In genomic region chr1:209267968-209268367, GRCh38 we compare ENCODE assay signal across 26 cellular contexts.
"Had no signal": no experiment of that assay in that cellular context is flagged by ENCODE, and none has a peak within 500 bp of the region (broad histone marks: within the 10 kb centered on the region; RNA-seq: fewer than 3 reads in every experiment).

No MANE protein-coding gene starts in this region.

- ATAC-seq: activated CD4-positive, alpha-beta T cell treated with anti-CD3 and anti-CD28 coated beads for 36 hours; activated CD8-positive, alpha-beta memory T cell treated with anti-CD3 and anti-CD28 coated beads, Interleukin-2, amount 10 ng/mL, durations not matched to agents 7 days and 5 days; activated CD8-positive, alpha-beta T cell treated with anti-CD3 and anti-CD28 coated beads, Interleukin-2, amount 10 ng/mL, durations not matched to agents 7 days and 5 days; activated naive CD8-positive, alpha-beta T cell treated with anti-CD3 and anti-CD28 coated beads, Interleukin-2, amount 50 U/mL, for 24 hours; body of pancreas; gastroesophageal sphincter had no signal

- H3K36me3 ChIP-seq: adrenal gland, esophagus squamous epithelium, gastroesophageal sphincter had no signal

- H3K4me3 ChIP-seq: adrenal gland, body of pancreas, esophagus squamous epithelium, gastroesophageal sphincter had no signal

- H3K27me3 ChIP-seq: adrenal gland, body of pancreas, esophagus squamous epithelium, gastroesophageal sphincter had no signal

- FAIRE-seq: colon had no signal

- H3K27ac ChIP-seq: adrenal gland, body of pancreas, esophagus squamous epithelium, gastroesophageal sphincter had no signal

- DNase-seq: activated CD4-positive, alpha-beta memory T cell treated with anti-CD3 and anti-CD28 coated beads for 36 hours; activated CD4-positive, alpha-beta T cell treated with anti-CD3 and anti-CD28 coated beads for 36 hours; activated CD4-positive, CD25-positive, alpha-beta regulatory T cell; activated CD4-positive, CD25-positive, alpha-beta regulatory T cell treated with anti-CD3 and anti-CD28 coated beads, Interleukin-2, amount 50 U/mL, for 72 hours; activated CD8-positive, alpha-beta memory T cell treated with anti-CD3 and anti-CD28 coated beads, Interleukin-2, amount 10 ng/mL, durations not matched to agents 7 days and 5 days; activated CD8-positive, alpha-beta memory T cell treated with anti-CD3 and anti-CD28 coated beads, Interleukin-2, amount 50 U/mL, for 4 hours; activated CD8-positive, alpha-beta T cell treated with anti-CD3 and anti-CD28 coated beads, Interleukin-2, amount 10 ng/mL, durations not matched to agents 7 days and 5 days; activated effector memory CD4-positive, alpha-beta T cell treated with anti-CD3 and anti-CD28 coated beads, Interleukin-2, amount 50 U/mL, for 16 hours; activated naive CD4-positive, alpha-beta T cell treated with anti-CD3 and anti-CD28 coated beads for 36 hours; activated naive CD8-positive, alpha-beta T cell treated with anti-CD3 and anti-CD28 coated beads for 36 hours; activated naive CD8-positive, alpha-beta T cell treated with anti-CD3 and anti-CD28 coated beads, Interleukin-2, amount 50 U/mL, for 24 hours; activated T-cell treated with anti-CD3 and anti-CD28 coated beads, Interleukin-2, amount 50 U/mL, for 1 hour; activated T-cell treated with anti-CD3 and anti-CD28 coated beads, Interleukin-2, amount 50 U/mL, for 48 hours; adrenal gland; amygdala; aorta; body of pancreas; caudate nucleus; effector CD8-positive, alpha-beta T cell; erythroblast; esophagus squamous epithelium; foreskin melanocyte; T-helper 1 cell; T-helper 2 cell had no signal

- H3K4me1 ChIP-seq: adrenal gland, body of pancreas, gastroesophageal sphincter had no signal

- H3K9me3 ChIP-seq: body of pancreas, esophagus squamous epithelium, gastroesophageal sphincter had no signal
